8 cellular contexts compared by ENCODE assay signal in the genomic region with DNA sequence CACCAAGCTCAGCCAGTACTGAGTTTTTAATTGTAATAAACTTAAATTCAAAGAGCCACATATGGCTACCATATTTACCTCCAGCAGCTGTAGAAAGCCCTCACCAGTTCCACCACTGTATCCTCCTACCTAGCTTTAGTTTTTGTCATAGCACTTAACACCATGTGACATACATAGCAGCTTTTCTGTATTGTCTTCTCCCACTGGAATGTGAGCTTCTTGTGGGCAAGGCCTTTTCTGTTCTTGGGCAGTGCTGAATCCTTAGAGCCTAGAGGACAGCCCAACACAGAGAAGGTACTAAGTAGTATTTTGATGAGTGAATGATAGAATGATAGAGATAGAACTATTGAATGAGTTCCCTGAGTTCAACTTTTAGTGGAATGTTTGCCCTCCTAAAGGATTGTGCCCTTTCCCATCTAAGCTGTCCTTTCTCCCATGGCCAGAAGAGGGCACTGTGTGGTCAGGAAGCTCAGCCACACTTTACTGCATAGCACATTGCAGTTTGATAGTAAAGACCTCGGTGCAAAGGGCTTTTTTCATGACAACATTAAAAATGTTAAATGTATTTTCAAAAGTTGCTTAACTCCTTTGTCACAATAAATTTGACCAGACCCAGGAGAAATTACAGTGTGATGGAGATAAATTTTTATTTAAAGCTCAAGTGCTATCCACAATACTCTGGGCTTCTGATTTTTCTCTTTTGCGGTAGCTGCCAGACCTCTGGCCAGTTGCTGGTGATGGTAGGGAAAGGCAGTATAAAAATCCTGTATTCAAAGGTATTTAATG.
DNase-seq lines count a peak whose midpoint lies in the region; ATAC-seq and TF ChIP-seq lines count a peak whose summit lies in the region.

No MANE protein-coding gene starts in this region.

- no peaks in the 10 kb centered on the region for H3K9me3 ChIP-seq in cardiac muscle cell (ENCODE audit: low read depth)
- H3K9me3 ChIP-seq in psoas muscle: no peaks in the 10 kb centered on the region

- peak; percentile 93 for TF ChIP-seq CTCF in cardiac muscle cell (IDR thresholded peaks at IDR 0.05; ENCODE audit: low read depth, low read length)
- peak; percentile 92 for TF ChIP-seq CTCF in psoas muscle (IDR thresholded peaks at IDR 0.05)

- no peaks in the 10 kb centered on the region for H3K4me1 ChIP-seq in cardiac muscle cell (ENCODE audit: low read depth)
- no peaks in the 10 kb centered on the region for H3K4me1 ChIP-seq in psoas muscle

- peak overlapping the region; percentile 68 for H3K27ac ChIP-seq in cardiac muscle cell
- H3K27ac ChIP-seq in psoas muscle: no peak overlapping the region

- ATAC-seq in GM21717 (IDR thresholded peaks at IDR 0.05; ENCODE audit: unreplicated experiment) (peak; percentile 64), SK-N-SH treated with all-trans-retinoic acid at 6 μM for 48 hours (peak; percentile 97), psoas muscle (peak; percentile 81 to 90 (median 86)), HG03025 (IDR thresholded peaks at IDR 0.05; ENCODE audit: low FRiP score, unreplicated experiment) (no peak)

- intact Hi-C loops in psoas muscle (cut with DNase I): loop anchor here (5.0 to 10.0 kb wide), 4 partner anchors 145 to 332 kb away; a partner anchor contains a TSS

- H3K27me3 ChIP-seq in cardiac muscle cell: no peaks in the 10 kb centered on the region
- no peaks in the 10 kb centered on the region for H3K27me3 ChIP-seq in psoas muscle (ENCODE audit: insufficient read depth in 3 of 3, low read length in 2 of 3)

- peaks cover 56% of the 10 kb centered on the region for H3K36me3 ChIP-seq in cardiac muscle cell
- H3K36me3 ChIP-seq in psoas muscle (ENCODE audit: insufficient read depth in 1 of 2, low read depth in 1 of 2): peaks cover 10 to 86% of the 10 kb centered on the region in 2 donors

- DNase-seq in DMS53 (lab: John Stamatoyannopoulos, UW) (peak; percentile 68), M059J (ENCODE audit: low read depth) (peak; percentile 72), cardiac muscle cell (ENCODE audit: low read depth in 1 of 2, low spot score in 1 of 2) (peak; percentile 66 to 75), psoas muscle (no peak)
- DNase-seq in activated naive CD4-positive, alpha-beta T cell treated with anti-CD3 and anti-CD28 coated beads, Interleukin-2, amount 50 U/mL, for 16 hours: peak; percentile 44

- WGBS in psoas muscle, 3 donors: 37 to 47% (median 39%) methylated on average over 2 of the region's 2 CpGs

- H3K4me3 ChIP-seq in cardiac muscle cell (no peak overlapping the region), psoas muscle (no peak overlapping the region)

TF ChIP-seq in SK-N-SH treated with all-trans-retinoic acid at 6 μM for 48 hours, 23 proteins besides CTCF, POLR2A, EP300 and RAD21:
- TF ChIP-seq CSDC2 (CRISPR knock-in tag; IDR thresholded peaks at IDR 0.05) (no peak), ISL1 (CRISPR knock-in tag; IDR thresholded peaks at IDR 0.05) (no peak), SNAI2 (CRISPR knock-in tag; IDR thresholded peaks at IDR 0.05) (no peak), ZNF8 (CRISPR knock-in tag; IDR thresholded peaks at IDR 0.05) (no peak), PPARA (CRISPR knock-in tag; IDR thresholded peaks at IDR 0.05; ENCODE audit: borderline replicate concordance) (no peak), BACH2 (CRISPR knock-in tag; IDR thresholded peaks at IDR 0.05; ENCODE audit: borderline replicate concordance) (no peak), ZFP3 (CRISPR knock-in tag; IDR thresholded peaks at IDR 0.05) (no peak), ARNTL (CRISPR knock-in tag; IDR thresholded peaks at IDR 0.05; ENCODE audit: borderline replicate concordance, low read depth) (no peak), ZFP30 (CRISPR knock-in tag; IDR thresholded peaks at IDR 0.05) (no peak), ZNF565 (CRISPR knock-in tag; conservative IDR thresholded peaks at IDR 0.05; ENCODE audit: low read depth) (no peak), OSR1 (CRISPR knock-in tag; IDR thresholded peaks at IDR 0.05) (no peak), GLIS3 (CRISPR knock-in tag; IDR thresholded peaks at IDR 0.05) (no peak), TCF4 (CRISPR knock-in tag; IDR thresholded peaks at IDR 0.05; ENCODE audit: borderline replicate concordance) (no peak), ZC3H10 (CRISPR knock-in tag; IDR thresholded peaks at IDR 0.05) (no peak), TOX (CRISPR knock-in tag; IDR thresholded peaks at IDR 0.05; ENCODE audit: borderline replicate concordance) (no peak), ZNF70 (CRISPR knock-in tag; IDR thresholded peaks at IDR 0.05) (no peak)
- TF ChIP-seq, protein P1, sequence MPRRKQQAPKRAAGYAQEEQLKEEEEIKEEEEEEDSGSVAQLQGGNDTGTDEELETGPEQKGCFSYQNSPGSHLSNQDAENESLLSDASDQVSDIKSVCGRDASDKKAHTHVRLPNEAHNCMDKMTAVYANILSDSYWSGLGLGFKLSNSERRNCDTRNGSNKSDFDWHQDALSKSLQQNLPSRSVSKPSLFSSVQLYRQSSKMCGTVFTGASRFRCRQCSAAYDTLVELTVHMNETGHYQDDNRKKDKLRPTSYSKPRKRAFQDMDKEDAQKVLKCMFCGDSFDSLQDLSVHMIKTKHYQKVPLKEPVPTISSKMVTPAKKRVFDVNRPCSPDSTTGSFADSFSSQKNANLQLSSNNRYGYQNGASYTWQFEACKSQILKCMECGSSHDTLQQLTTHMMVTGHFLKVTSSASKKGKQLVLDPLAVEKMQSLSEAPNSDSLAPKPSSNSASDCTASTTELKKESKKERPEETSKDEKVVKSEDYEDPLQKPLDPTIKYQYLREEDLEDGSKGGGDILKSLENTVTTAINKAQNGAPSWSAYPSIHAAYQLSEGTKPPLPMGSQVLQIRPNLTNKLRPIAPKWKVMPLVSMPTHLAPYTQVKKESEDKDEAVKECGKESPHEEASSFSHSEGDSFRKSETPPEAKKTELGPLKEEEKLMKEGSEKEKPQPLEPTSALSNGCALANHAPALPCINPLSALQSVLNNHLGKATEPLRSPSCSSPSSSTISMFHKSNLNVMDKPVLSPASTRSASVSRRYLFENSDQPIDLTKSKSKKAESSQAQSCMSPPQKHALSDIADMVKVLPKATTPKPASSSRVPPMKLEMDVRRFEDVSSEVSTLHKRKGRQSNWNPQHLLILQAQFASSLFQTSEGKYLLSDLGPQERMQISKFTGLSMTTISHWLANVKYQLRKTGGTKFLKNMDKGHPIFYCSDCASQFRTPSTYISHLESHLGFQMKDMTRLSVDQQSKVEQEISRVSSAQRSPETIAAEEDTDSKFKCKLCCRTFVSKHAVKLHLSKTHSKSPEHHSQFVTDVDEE (CRISPR knock-in tag; IDR thresholded peaks at IDR 0.05): no peak
- TF ChIP-seq, protein P2, sequence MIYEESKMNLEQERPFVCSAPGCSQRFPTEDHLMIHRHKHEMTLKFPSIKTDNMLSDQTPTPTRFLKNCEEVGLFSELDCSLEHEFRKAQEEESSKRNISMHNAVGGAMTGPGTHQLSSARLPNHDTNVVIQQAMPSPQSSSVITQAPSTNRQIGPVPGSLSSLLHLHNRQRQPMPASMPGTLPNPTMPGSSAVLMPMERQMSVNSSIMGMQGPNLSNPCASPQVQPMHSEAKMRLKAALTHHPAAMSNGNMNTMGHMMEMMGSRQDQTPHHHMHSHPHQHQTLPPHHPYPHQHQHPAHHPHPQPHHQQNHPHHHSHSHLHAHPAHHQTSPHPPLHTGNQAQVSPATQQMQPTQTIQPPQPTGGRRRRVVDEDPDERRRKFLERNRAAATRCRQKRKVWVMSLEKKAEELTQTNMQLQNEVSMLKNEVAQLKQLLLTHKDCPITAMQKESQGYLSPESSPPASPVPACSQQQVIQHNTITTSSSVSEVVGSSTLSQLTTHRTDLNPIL (CRISPR knock-in tag; IDR thresholded peaks at IDR 0.05; ENCODE audit: low read depth): no peak
- TF ChIP-seq, protein P3, sequence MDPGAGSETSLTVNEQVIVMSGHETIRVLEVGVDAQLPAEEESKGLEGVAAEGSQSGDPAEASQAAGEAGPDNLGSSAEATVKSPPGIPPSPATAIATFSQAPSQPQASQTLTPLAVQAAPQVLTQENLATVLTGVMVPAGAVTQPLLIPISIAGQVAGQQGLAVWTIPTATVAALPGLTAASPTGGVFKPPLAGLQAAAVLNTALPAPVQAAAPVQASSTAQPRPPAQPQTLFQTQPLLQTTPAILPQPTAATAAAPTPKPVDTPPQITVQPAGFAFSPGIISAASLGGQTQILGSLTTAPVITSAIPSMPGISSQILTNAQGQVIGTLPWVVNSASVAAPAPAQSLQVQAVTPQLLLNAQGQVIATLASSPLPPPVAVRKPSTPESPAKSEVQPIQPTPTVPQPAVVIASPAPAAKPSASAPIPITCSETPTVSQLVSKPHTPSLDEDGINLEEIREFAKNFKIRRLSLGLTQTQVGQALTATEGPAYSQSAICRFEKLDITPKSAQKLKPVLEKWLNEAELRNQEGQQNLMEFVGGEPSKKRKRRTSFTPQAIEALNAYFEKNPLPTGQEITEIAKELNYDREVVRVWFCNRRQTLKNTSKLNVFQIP (CRISPR knock-in tag; IDR thresholded peaks at IDR 0.05; ENCODE audit: borderline replicate concordance, low read depth): no peak
- TF ChIP-seq, protein P4, sequence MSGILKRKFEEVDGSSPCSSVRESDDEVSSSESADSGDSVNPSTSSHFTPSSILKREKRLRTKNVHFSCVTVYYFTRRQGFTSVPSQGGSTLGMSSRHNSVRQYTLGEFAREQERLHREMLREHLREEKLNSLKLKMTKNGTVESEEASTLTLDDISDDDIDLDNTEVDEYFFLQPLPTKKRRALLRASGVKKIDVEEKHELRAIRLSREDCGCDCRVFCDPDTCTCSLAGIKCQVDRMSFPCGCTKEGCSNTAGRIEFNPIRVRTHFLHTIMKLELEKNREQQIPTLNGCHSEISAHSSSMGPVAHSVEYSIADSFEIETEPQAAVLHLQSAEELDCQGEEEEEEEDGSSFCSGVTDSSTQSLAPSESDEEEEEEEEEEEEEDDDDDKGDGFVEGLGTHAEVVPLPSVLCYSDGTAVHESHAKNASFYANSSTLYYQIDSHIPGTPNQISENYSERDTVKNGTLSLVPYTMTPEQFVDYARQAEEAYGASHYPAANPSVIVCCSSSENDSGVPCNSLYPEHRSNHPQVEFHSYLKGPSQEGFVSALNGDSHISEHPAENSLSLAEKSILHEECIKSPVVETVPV (CRISPR knock-in tag; IDR thresholded peaks at IDR 0.05): no peak
TF ChIP-seq in SK-N-SH treated with all-trans-retinoic acid at 6 μM for 48 hours: peak in this region for 0.

Comparison
In these comparisons a context has a peak if more than half of its experiments do, and no peak if none do; other contexts are left out.
1. DNase-seq: peak in DMS53 (single experiment), M059J (single experiment), activated naive CD4-positive, alpha-beta T cell treated with anti-CD3 and anti-CD28 coated beads, Interleukin-2, amount 50 U/mL, for 16 hours (single experiment) and cardiac muscle cell (2 of 2); none in psoas muscle (0 of 2).